11 cellular contexts compared by ENCODE assay signal in genomic region chr11:103656382-103656781, GRCh38.
"Had no signal": no experiment of that assay in that cellular context is flagged by ENCODE, and none has a peak within 500 bp of the region (broad histone marks: within the 10 kb centered on the region; RNA-seq: fewer than 3 reads in every experiment).

No MANE protein-coding gene starts in this region.

- H3K4me2 ChIP-seq: GM23338 had no signal

- H3K27ac ChIP-seq: GM23248 had no signal

- H3K4me1 ChIP-seq: HAP-1 had no signal

- H3K9ac ChIP-seq: GM23248 had no signal

- ATAC-seq: GM23338, HCT116 had no signal

- FAIRE-seq: H1, H54 had no signal

- H2AFZ ChIP-seq: GM23248, GM23338 had no signal

- H3K4me3 ChIP-seq: GM23248, GM23338, HAP-1 had no signal

- H3K36me3 ChIP-seq: HAP-1 had no signal

- DNase-seq: GM23248, GOT3, H7, H9, HCEC 1CT, HFFc6 had no signal
